7 cellular contexts compared by ENCODE assay signal in the genomic region with DNA sequence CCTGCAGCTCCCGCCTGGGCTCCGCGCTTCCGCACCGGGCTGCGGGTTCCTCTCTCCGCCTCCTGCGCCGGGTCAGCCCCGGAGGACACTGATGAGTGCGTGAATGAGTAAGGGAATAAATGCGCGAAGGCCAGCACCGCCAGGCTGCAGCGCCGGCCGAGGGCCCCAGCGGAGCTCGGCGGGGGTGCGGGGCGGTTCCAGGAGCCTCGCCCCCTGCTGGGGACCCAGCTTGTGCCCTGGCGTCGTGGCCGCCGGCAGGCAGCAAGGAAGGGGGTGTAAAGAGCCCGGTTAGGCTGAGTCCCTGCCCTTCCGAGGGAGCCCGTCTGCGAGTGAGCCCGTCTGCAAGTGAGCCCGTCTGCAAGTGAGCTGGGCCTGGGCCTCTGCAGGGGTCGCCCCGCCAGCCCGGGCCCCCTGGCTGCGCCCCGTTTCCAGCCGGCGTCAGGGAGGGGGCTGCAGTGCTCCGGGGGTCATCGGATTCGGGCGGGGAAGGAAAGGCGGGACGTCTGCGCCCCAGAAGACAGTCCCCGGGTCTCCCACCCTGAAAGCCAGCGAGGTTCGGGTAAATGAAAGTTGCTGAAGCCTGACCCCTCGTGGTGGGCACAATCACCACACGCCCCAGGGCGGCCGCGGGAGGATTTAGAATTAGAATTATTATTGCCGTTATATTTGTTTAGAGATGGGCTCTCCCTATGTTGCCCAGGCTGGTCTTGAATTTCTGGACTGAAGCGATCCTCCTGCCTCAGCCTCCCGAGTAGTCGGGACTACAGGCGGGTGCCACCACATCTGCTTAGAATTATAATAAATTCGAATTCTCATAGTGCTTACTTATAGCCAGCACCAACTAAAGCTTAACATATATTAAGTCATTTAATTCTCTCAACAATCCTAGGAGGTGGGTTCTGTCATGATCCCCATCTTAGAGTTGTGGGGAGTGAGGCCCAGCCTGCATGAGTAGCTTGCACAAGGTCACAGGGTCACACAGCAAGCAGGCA. TPM values are rescaled to one million over a fixed set of nuclear protein-coding genes. Genes with fewer than 3 reads are reported as not detected.
A peak's percentile ranks its signal among the peaks of the same experiment; 100 is the strongest.
DNase-seq lines count a peak whose midpoint lies in the region; ATAC-seq, FAIRE-seq and TF ChIP-seq lines count a peak whose summit lies in the region.

No MANE protein-coding gene starts in this region.

- peak; percentile 46 for FAIRE-seq in GM18507 (lab: Jason Lieb, UNC)

- peaks cover 4% of the 10 kb centered on the region for H3K27me3 Mint-ChIP-seq in neural progenitor cell (ENCODE audit: insufficient read depth, low read depth)

- H3K9ac ChIP-seq in neural progenitor cell = no peak overlapping the region

- H2AFZ ChIP-seq in neural progenitor cell (replicated peaks) = peak overlapping the region; percentile 91

- peaks cover 8% of the 10 kb centered on the region for H3K4me1 ChIP-seq in neural progenitor cell

- peak; percentile 73 for DNase-seq in GM18507 (ENCODE audit: extremely low spot score, insufficient read length, low read depth)
- DNase-seq in RWPE1 (ENCODE audit: low spot score) = peak; percentile 56
- DNase-seq in activated effector memory CD4-positive, alpha-beta T cell treated with anti-CD3 and anti-CD28 coated beads, Interleukin-2, amount 50 U/mL, for 16 hours = peak; percentile 91
- DNase-seq in foreskin melanocyte = peak; percentile 45
- peak; percentile 83 for DNase-seq in neural progenitor cell (ENCODE audit: low spot score)
- DNase-seq in substantia nigra (lab: John Stamatoyannopoulos, UW) = peak in 35 of 49 donors; percentile 16 to 72 (median 43)

- no peak overlapping the region for H3K27ac Mint-ChIP-seq in neural progenitor cell

- peak overlapping the region; percentile 53 for H3K4me3 ChIP-seq in neural progenitor cell

- no peaks in the 10 kb centered on the region for H3K9me3 Mint-ChIP-seq in neural progenitor cell

- H3K79me2 ChIP-seq in neural progenitor cell (ENCODE audit: low read depth) = no peaks in the 10 kb centered on the region

- H3K9me3 ChIP-seq in neural progenitor cell (ENCODE audit: low read depth) = no peaks in the 10 kb centered on the region

- CTCF ChIA-PET in RWPE1 (lab: Yijun Ruan, JAX) = interaction anchor here (0.5 to 1.2 kb wide), 10 partner anchors 8 to 510 kb away, joined by 3 to 6 read pairs (median 3); no protein-coding TSS in a partner anchor

- peak; percentile 79 for ATAC-seq in HG03354 (IDR thresholded peaks at IDR 0.05; ENCODE audit: poor library complexity, severe bottlenecking, unreplicated experiment)

- no peaks in the 10 kb centered on the region for H3K36me3 ChIP-seq in neural progenitor cell

- peak overlapping the region; percentile 81 for H3K4me2 ChIP-seq in neural progenitor cell

- H3K27ac ChIP-seq in RWPE1 = no peak overlapping the region
- no peak overlapping the region for H3K27ac ChIP-seq in neural progenitor cell
- H3K27ac ChIP-seq in substantia nigra (ENCODE audit: low read depth, low read length, poor library complexity, severe bottlenecking) = peak overlapping the region; percentile 30

- H3K4me3 Mint-ChIP-seq in neural progenitor cell = peak overlapping the region; percentile 71

- POLR2A ChIA-PET in RWPE1 (lab: Yijun Ruan, JAX; ENCODE audit: low non-redundant PET) = no interaction called here

- H3K27me3 ChIP-seq in neural progenitor cell = peaks cover 31% of the 10 kb centered on the region

- TF ChIP-seq CTCF in RWPE1 (conservative IDR thresholded peaks at IDR 0.05; ENCODE audit: low read depth) (peak; percentile 90), neural progenitor cell (IDR thresholded peaks at IDR 0.05) (peak; percentile 91)

- H3F3A ChIP-seq in neural progenitor cell (ENCODE audit: low read depth) = no peaks in the 10 kb centered on the region

- H4K20me1 ChIP-seq in neural progenitor cell (ENCODE audit: low read depth) = no peaks in the 10 kb centered on the region

- H3K36me3 Mint-ChIP-seq in neural progenitor cell = no peaks in the 10 kb centered on the region

- peaks cover 11% of the 10 kb centered on the region for H3K4me1 Mint-ChIP-seq in neural progenitor cell

RNA-seq across cellular contexts. Expression of a gene that starts 8.6 kb away (rescaled TPM):
- 1.1 TPM in 1 of 2 replicates, not detected in the other for total RNA-seq in neural progenitor cell (ENCODE audit: low replicate concordance)

RNA-seq across cellular contexts. Expression of a gene that starts 38.7 kb away (rescaled TPM):
- total RNA-seq in neural progenitor cell (ENCODE audit: low replicate concordance) = 15.0 and 33.0 TPM in 2 replicates
